Comparison of ENCODE assay signal across 20 cellular contexts in the genomic region with DNA sequence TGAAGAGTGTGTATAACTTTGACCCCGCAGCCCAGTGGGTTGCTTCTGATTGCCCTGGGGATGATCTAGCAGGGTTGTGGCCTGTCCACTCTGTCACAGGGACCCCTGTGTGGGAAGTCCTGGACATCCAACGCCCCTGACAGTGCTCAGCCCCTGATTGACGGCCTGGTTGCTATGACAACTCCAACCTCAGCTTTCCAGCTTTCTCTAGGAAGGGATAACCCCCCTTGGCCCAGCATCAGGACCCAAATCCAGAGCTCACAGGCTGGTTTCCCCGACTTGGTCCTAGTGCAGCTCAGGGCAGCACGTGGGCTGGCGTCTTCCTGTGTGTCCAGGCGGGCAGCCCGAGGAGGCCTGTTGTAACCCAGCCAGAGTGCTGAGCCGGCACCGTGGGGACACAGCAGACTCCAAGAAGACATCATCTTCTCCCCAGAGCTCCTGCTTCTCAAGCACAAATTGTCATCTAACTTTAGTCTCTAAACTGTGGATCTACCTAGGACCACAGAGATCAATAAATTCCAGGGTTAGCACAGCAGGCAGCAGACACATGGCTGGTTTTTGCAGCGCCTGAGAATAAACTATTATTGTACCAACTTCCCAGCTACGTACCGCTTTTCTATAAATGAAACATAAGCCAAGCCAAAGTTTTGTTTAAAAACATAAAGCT. TPM values are rescaled to one million over a fixed set of nuclear protein-coding genes. Genes with fewer than 3 reads are reported as not detected.
DNase-seq lines count a peak whose midpoint lies in the region; ATAC-seq, FAIRE-seq and TF ChIP-seq lines count a peak whose summit lies in the region.
"Had no signal": no experiment of that assay in that cellular context is flagged by ENCODE, and none has a peak within 500 bp of the region (broad histone marks: within the 10 kb centered on the region; RNA-seq: fewer than 3 reads in every experiment).

No MANE protein-coding gene starts in this region.

- no peaks in the 10 kb centered on the region for H3K27me3 ChIP-seq in tibial artery
- H3K27me3 ChIP-seq: BE2C had no signal

- FAIRE-seq in kidney (lab: Jason Lieb, UNC) = no peak

- H3K27ac ChIP-seq in kidney (ENCODE audit: low read depth in 2 of 2, low read length in 2 of 2) (no peak overlapping the region), tibial artery (peak overlapping the region; percentile 52 to 62)
- H3K27ac ChIP-seq: 22Rv1 had no signal

- no peaks in the 10 kb centered on the region for H3K9me3 Mint-ChIP-seq in activated T-cell treated with anti-CD3 and anti-CD28 coated beads, Interleukin-2, amount 50 U/mL, for 24 hours
- H3K9me3 Mint-ChIP-seq in nephron progenitor cell = no peaks in the 10 kb centered on the region
- H3K9me3 Mint-ChIP-seq in activated T-helper 1 cell treated with anti-CD3 and anti-CD28 coated beads, Interleukin-12 subunit alpha, Interleukin-12 subunit beta, Interleukin-2, Interleukin-4 antibody, amounts not matched to agents 30 ng/mL and 10 ng/mL and 1 ng/mL, durations not matched to agents 14 hours and 24 hours and 36 hours = no peaks in the 10 kb centered on the region

- DNase-seq in activated T-cell treated with anti-CD3 and anti-CD28 coated beads, Interleukin-2, amount 50 U/mL, for 24 hours = no peak
- DNase-seq in activated T-cell treated with anti-CD3 and anti-CD28 coated beads for 4 hours (no peak), kidney (peak; percentile 68), nephron progenitor cell (peak; percentile 39), tibial artery (no peak), ecto neural progenitor cell (ENCODE audit: low spot score) (no peak)
- no peak for DNase-seq in activated T-helper 1 cell treated with anti-CD3 and anti-CD28 coated beads, Interleukin-12 subunit alpha, Interleukin-12 subunit beta, Interleukin-2, Interleukin-4 antibody, amounts not matched to agents 30 ng/mL and 10 ng/mL and 1 ng/mL, durations not matched to agents 14 hours and 24 hours and 36 hours (ENCODE audit: low spot score)
- DNase-seq: BE2C; CD4-positive, alpha-beta T cell; EL; GOT3; NCI-H1417; NCI-H1930; NCI-H2171; NCI-H446; NCI-H69; NK-92 treated with Interleukin-12 subunit alpha and Interleukin-12 subunit beta, amount 100 ng/mL, for 24 hours; SIG-M5 had no signal

- H3K9me3 ChIP-seq in kidney (ENCODE audit: control insufficient read depth in 1 of 2, low read length in 2 of 2) = no peaks in the 10 kb centered on the region
- no peaks in the 10 kb centered on the region for H3K9me3 ChIP-seq in tibial artery
- H3K9me3 ChIP-seq: BE2C had no signal

- H3K4me1 ChIP-seq in kidney (ENCODE audit: control insufficient read depth in 1 of 2, insufficient read depth in 1 of 2, low read depth in 1 of 2, low read length in 2 of 2) (peaks cover 5 to 9% of the 10 kb centered on the region in 2 donors), tibial artery (peaks cover 0 to 43% (median 30%) of the 10 kb centered on the region in 4 donors)
- H3K4me1 ChIP-seq: BE2C had no signal

- H3K36me3 Mint-ChIP-seq in activated T-cell treated with anti-CD3 and anti-CD28 coated beads, Interleukin-2, amount 50 U/mL, for 24 hours (ENCODE audit: low read depth) = peaks cover 40% of the 10 kb centered on the region
- H3K36me3 Mint-ChIP-seq in nephron progenitor cell (ENCODE audit: low read depth) = peaks cover 28% of the 10 kb centered on the region
- peaks cover 8% of the 10 kb centered on the region for H3K36me3 Mint-ChIP-seq in activated T-helper 1 cell treated with anti-CD3 and anti-CD28 coated beads, Interleukin-12 subunit alpha, Interleukin-12 subunit beta, Interleukin-2, Interleukin-4 antibody, amounts not matched to agents 30 ng/mL and 10 ng/mL and 1 ng/mL, durations not matched to agents 14 hours and 24 hours and 36 hours (ENCODE audit: low read depth)

- peak overlapping the region; percentile 12 for H3K27ac Mint-ChIP-seq in activated T-cell treated with anti-CD3 and anti-CD28 coated beads, Interleukin-2, amount 50 U/mL, for 24 hours
- H3K27ac Mint-ChIP-seq in nephron progenitor cell = no peak overlapping the region
- no peak overlapping the region for H3K27ac Mint-ChIP-seq in activated T-helper 1 cell treated with anti-CD3 and anti-CD28 coated beads, Interleukin-12 subunit alpha, Interleukin-12 subunit beta, Interleukin-2, Interleukin-4 antibody, amounts not matched to agents 30 ng/mL and 10 ng/mL and 1 ng/mL, durations not matched to agents 14 hours and 24 hours and 36 hours
- H3K27ac Mint-ChIP-seq: CD4-positive, alpha-beta T cell had no signal

- H3K4me3 ChIP-seq in kidney (ENCODE audit: low read length in 2 of 2) = no peak overlapping the region
- H3K4me3 ChIP-seq in tibial artery = no peak overlapping the region

- no peak for TF ChIP-seq CTCF in kidney (IDR thresholded peaks at IDR 0.05; ENCODE audit: borderline replicate concordance, extremely low read depth, insufficient read depth)
- no peak for TF ChIP-seq CTCF in nephron progenitor cell (IDR thresholded peaks at IDR 0.05)
- TF ChIP-seq CTCF in tibial artery (IDR thresholded peaks at IDR 0.05) = no peak

- H3K9ac ChIP-seq in kidney (ENCODE audit: low read length in 2 of 2) = no peak overlapping the region

- peaks cover 5% of the 10 kb centered on the region for H3K27me3 Mint-ChIP-seq in activated T-cell treated with anti-CD3 and anti-CD28 coated beads, Interleukin-2, amount 50 U/mL, for 24 hours
- H3K27me3 Mint-ChIP-seq in nephron progenitor cell (ENCODE audit: low read depth, poor library complexity) = peaks cover 2% of the 10 kb centered on the region
- no peaks in the 10 kb centered on the region for H3K27me3 Mint-ChIP-seq in activated T-helper 1 cell treated with anti-CD3 and anti-CD28 coated beads, Interleukin-12 subunit alpha, Interleukin-12 subunit beta, Interleukin-2, Interleukin-4 antibody, amounts not matched to agents 30 ng/mL and 10 ng/mL and 1 ng/mL, durations not matched to agents 14 hours and 24 hours and 36 hours (ENCODE audit: insufficient read depth)
- H3K27me3 Mint-ChIP-seq: CD4-positive, alpha-beta T cell had no signal

- H3K4me3 Mint-ChIP-seq in activated T-cell treated with anti-CD3 and anti-CD28 coated beads, Interleukin-2, amount 50 U/mL, for 24 hours = no peak overlapping the region
- H3K4me3 Mint-ChIP-seq in nephron progenitor cell = no peak overlapping the region
- no peak overlapping the region for H3K4me3 Mint-ChIP-seq in activated T-helper 1 cell treated with anti-CD3 and anti-CD28 coated beads, Interleukin-12 subunit alpha, Interleukin-12 subunit beta, Interleukin-2, Interleukin-4 antibody, amounts not matched to agents 30 ng/mL and 10 ng/mL and 1 ng/mL, durations not matched to agents 14 hours and 24 hours and 36 hours
- H3K4me3 Mint-ChIP-seq: CD4-positive, alpha-beta T cell had no signal

- H3K36me3 ChIP-seq in kidney (ENCODE audit: control insufficient read depth in 1 of 2, insufficient read depth in 2 of 2, low read length in 2 of 2) (no peaks in the 10 kb centered on the region), tibial artery (peaks cover 4 to 14% (median 5%) of the 10 kb centered on the region in 3 donors)

- intact Hi-C loops in kidney (cut with DNase I) (no loop called here), tibial artery (cut with DNase I; ENCODE audit: low total_unique reads) (no loop called here)
- intact Hi-C loops in activated T-helper 1 cell treated with anti-CD3 and anti-CD28 coated beads, Interleukin-12 subunit alpha, Interleukin-12 subunit beta, Interleukin-2, Interleukin-4 antibody, amounts not matched to agents 30 ng/mL and 10 ng/mL and 1 ng/mL, durations not matched to agents 14 hours and 24 hours and 36 hours (cut with micrococcal nuclease) = no loop called here

- H3K4me1 Mint-ChIP-seq in activated T-cell treated with anti-CD3 and anti-CD28 coated beads, Interleukin-2, amount 50 U/mL, for 24 hours (ENCODE audit: low read depth) = peaks cover 22% of the 10 kb centered on the region
- peaks cover 49% of the 10 kb centered on the region for H3K4me1 Mint-ChIP-seq in nephron progenitor cell
- peaks cover 15% of the 10 kb centered on the region for H3K4me1 Mint-ChIP-seq in activated T-helper 1 cell treated with anti-CD3 and anti-CD28 coated beads, Interleukin-12 subunit alpha, Interleukin-12 subunit beta, Interleukin-2, Interleukin-4 antibody, amounts not matched to agents 30 ng/mL and 10 ng/mL and 1 ng/mL, durations not matched to agents 14 hours and 24 hours and 36 hours (ENCODE audit: low read depth)

- ATAC-seq in HG02981 (IDR thresholded peaks at IDR 0.05; ENCODE audit: unreplicated experiment) = no peak

RNA-seq across cellular contexts. Expression of gene PDXK, which starts 18.9 kb away (rescaled TPM):
- 210 TPM for total RNA-seq in kidney
- polyA plus RNA-seq in kidney (ENCODE audit: insufficient read depth, low read depth, low replicate concordance) = 122 TPM
- total RNA-seq in activated T-helper 1 cell treated with anti-CD3 and anti-CD28 coated beads, Interleukin-12 subunit alpha, Interleukin-12 subunit beta, Interleukin-2, Interleukin-4 antibody, amounts not matched to agents 30 ng/mL and 10 ng/mL and 1 ng/mL, durations not matched to agents 14 hours and 24 hours and 36 hours = 123 and 135 TPM in 2 replicates

RNA-seq across cellular contexts. Expression of gene RRP1B, which starts 40.7 kb away (rescaled TPM):
- total RNA-seq in kidney = 17.8 TPM
- 5.0 TPM for polyA plus RNA-seq in kidney (ENCODE audit: insufficient read depth, low read depth, low replicate concordance)
- 76.8 and 77.8 TPM in 2 replicates for total RNA-seq in activated T-helper 1 cell treated with anti-CD3 and anti-CD28 coated beads, Interleukin-12 subunit alpha, Interleukin-12 subunit beta, Interleukin-2, Interleukin-4 antibody, amounts not matched to agents 30 ng/mL and 10 ng/mL and 1 ng/mL, durations not matched to agents 14 hours and 24 hours and 36 hours

RNA-seq across cellular contexts. Expression of gene HSF2BP, which starts 40.8 kb away (rescaled TPM):
- 0.60 TPM for total RNA-seq in kidney
- polyA plus RNA-seq in kidney (ENCODE audit: insufficient read depth, low read depth, low replicate concordance) = 0.19 TPM
- 1.2 TPM in 2 replicates for total RNA-seq in activated T-helper 1 cell treated with anti-CD3 and anti-CD28 coated beads, Interleukin-12 subunit alpha, Interleukin-12 subunit beta, Interleukin-2, Interleukin-4 antibody, amounts not matched to agents 30 ng/mL and 10 ng/mL and 1 ng/mL, durations not matched to agents 14 hours and 24 hours and 36 hours

Comparison
In these comparisons a context has a peak if more than half of its experiments do, and no peak if none do; other contexts are left out.
1. DNase-seq: peak in kidney (single experiment) and nephron progenitor cell (single experiment); none in activated T-cell treated with anti-CD3 and anti-CD28 coated beads, Interleukin-2, amount 50 U/mL, for 24 hours (single experiment), activated T-cell treated with anti-CD3 and anti-CD28 coated beads for 4 hours (single experiment), tibial artery (0 of 2), activated T-helper 1 cell treated with anti-CD3 and anti-CD28 coated beads, Interleukin-12 subunit alpha, Interleukin-12 subunit beta, Interleukin-2, Interleukin-4 antibody, amounts not matched to agents 30 ng/mL and 10 ng/mL and 1 ng/mL, durations not matched to agents 14 hours and 24 hours and 36 hours (single experiment) and ecto neural progenitor cell (single experiment).
2. H3K27ac ChIP-seq: peak in tibial artery (2 of 2); none in kidney (0 of 2).